21 cellular contexts compared by ENCODE assay signal in the genomic region with DNA sequence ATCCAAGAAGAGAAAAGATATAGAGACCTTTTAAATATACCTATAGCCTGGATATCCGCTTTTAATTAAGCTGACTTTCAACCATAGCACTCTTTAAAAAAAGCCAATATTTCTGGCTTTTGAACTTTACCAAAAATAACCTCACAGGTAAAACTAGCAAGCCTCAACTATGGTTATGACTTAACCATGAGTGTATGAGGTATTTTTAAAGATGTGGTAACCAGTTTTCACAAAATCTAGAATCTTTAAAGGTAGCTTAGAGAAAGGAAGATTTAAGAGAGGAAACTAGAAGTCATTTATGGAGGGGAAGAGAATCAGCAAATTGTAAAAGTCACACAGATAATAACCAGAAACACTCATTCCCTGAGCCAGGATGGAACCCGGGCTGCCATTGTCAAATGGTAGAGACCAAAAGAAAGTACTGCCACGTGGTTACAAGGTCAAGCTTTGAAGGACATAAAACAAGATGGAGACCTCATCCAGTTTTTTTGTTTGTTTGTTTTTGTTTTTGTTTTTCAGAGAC.
"Had no signal": no experiment of that assay in that cellular context is flagged by ENCODE, and none has a peak within 500 bp of the region (broad histone marks: within the 10 kb centered on the region; RNA-seq: fewer than 3 reads in every experiment).

No MANE protein-coding gene starts in this region.

- ATAC-seq: activated CD4-positive, alpha-beta T cell treated with anti-CD3 and anti-CD28 coated beads for 36 hours; activated naive CD4-positive, alpha-beta T cell treated with anti-CD3 and anti-CD28 coated beads, Interleukin-2, amount 50 U/mL, for 72 hours; gastrocnemius medialis; left lobe of liver; stimulated activated memory B cell treated with anti-CD40 and anti-IgM and Interleukin-4, amounts not matched to agents 10 μg/mL and 1 μg/mL and 100 μg/mL, for 72 hours; upper lobe of right lung; WTC11 had no signal

- H3K9me3 ChIP-seq: adrenal gland, gastrocnemius medialis, thoracic aorta, upper lobe of right lung had no signal

- H3K36me3 ChIP-seq: adrenal gland, breast epithelium, gastrocnemius medialis, spleen, thoracic aorta, upper lobe of right lung had no signal

- H3K4me3 ChIP-seq: adrenal gland, breast epithelium, coronary artery, gastrocnemius medialis, spleen, thoracic aorta, upper lobe of right lung had no signal

- H3K4me1 ChIP-seq: adrenal gland, breast epithelium, gastrocnemius medialis, spleen, upper lobe of right lung had no signal

- FAIRE-seq: astrocyte, kidney had no signal

- DNase-seq: activated CD4-positive, alpha-beta T cell treated with anti-CD3 and anti-CD28 coated beads for 36 hours; activated CD4-positive, alpha-beta T cell treated with anti-CD3 and anti-CD28 coated beads, Interleukin-2, amount 50 U/mL, for 48 hours; activated gamma-delta T cell; adrenal gland; gastrocnemius medialis; head of caudate nucleus; kidney; midbrain; occipital lobe; posterior cingulate gyrus; spleen; stimulated activated CD4-positive, alpha-beta T cell treated with anti-CD3 and anti-CD28 coated beads, Interleukin-4, amount 100 ng/mL, for 4 hours; upper lobe of right lung had no signal

- H3K27ac ChIP-seq: adrenal gland, breast epithelium, coronary artery, gastrocnemius medialis, spleen, thoracic aorta, upper lobe of right lung had no signal

- H3K27me3 ChIP-seq: adrenal gland, breast epithelium, gastrocnemius medialis, spleen, upper lobe of right lung had no signal
